8 cellular contexts compared by ENCODE assay signal in genomic region chr19:32843716-32844245, GRCh38. TPM values are rescaled to one million over a fixed set of nuclear protein-coding genes. Genes with fewer than 3 reads are reported as not detected.
"Had no signal": no experiment of that assay in that cellular context is flagged by ENCODE, and none has a peak within 500 bp of the region (broad histone marks: within the 10 kb centered on the region; RNA-seq: fewer than 3 reads in every experiment).

No MANE protein-coding gene starts in this region.

- DNase-seq: H9, HCEC 1CT had no signal

- H3K27ac ChIP-seq: HL-60 had no signal

- H3K4me3 ChIP-seq: GM23338 had no signal

- ATAC-seq: GM23338, HepG2 had no signal

RNA-seq across cellular contexts. Expression of gene SLC7A9, which starts 25.8 kb away (rescaled TPM):
- total RNA-seq: GM23338, H1, H9, HT1080 had no signal
- polyA plus RNA-seq: IgD-negative memory B cell had no signal
